13 cellular contexts compared by ENCODE assay signal in genomic region chr4:172995161-172995560, GRCh38.
"Had no signal": no experiment of that assay in that cellular context is flagged by ENCODE, and none has a peak within 500 bp of the region (broad histone marks: within the 10 kb centered on the region; RNA-seq: fewer than 3 reads in every experiment).

No MANE protein-coding gene starts in this region.

- H3K4me1 ChIP-seq: right atrium auricular region, spleen had no signal

- H3K36me3 ChIP-seq: right atrium auricular region, spleen had no signal

- H3K27ac ChIP-seq: coronary artery, right atrium auricular region, spleen had no signal

- DNase-seq: activated CD4-positive, alpha-beta memory T cell treated with anti-CD3 and anti-CD28 coated beads for 36 hours; activated gamma-delta T cell; activated naive CD8-positive, alpha-beta T cell treated with anti-CD3 and anti-CD28 coated beads for 36 hours; activated T-cell treated with anti-CD3 and anti-CD28 coated beads, Interleukin-2, amount 50 U/mL, for 48 hours; effector CD4-positive, alpha-beta T cell; immature natural killer cell; left colon; mesendoderm; posterior cingulate gyrus; spleen; stimulated activated CD4-positive, alpha-beta T cell treated with anti-CD3 and anti-CD28 coated beads, Interleukin-1b, Interleukin-23, amount 100 ng/mL, for 48 hours had no signal

- H3K9me3 ChIP-seq: right atrium auricular region, spleen had no signal

- H3K27me3 ChIP-seq: right atrium auricular region, spleen had no signal

- H3K4me3 ChIP-seq: coronary artery, right atrium auricular region, spleen had no signal
